Comparison of ENCODE assay signal across 31 cellular contexts in the genomic region with DNA sequence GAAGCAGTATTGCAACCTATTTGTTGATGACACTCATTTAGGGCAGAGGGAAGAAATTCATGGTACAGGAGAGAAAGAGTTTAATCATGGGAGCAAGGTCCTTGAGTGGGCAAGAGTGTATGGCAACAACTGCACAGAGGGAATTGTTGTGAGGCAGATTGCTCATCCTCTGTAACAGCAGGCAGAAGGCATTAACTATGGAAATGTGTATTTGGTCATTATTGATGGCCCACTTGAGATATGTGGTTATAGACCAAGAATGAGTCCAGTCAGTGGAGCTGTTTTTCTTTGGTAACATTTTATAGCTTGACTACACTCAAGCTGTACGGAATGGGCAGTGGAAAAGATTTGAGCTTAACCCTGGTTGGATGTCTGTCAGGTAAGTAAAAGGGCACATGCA. TPM values are rescaled to one million over a fixed set of nuclear protein-coding genes. Genes with fewer than 3 reads are reported as not detected.
"Had no signal": no experiment of that assay in that cellular context is flagged by ENCODE, and none has a peak within 500 bp of the region (broad histone marks: within the 10 kb centered on the region; RNA-seq: fewer than 3 reads in every experiment).

No MANE protein-coding gene starts in this region.

- H3K27ac ChIP-seq: breast epithelium, colonic mucosa, esophagus squamous epithelium, heart left ventricle, right lobe of liver, upper lobe of left lung had no signal

- H3K4me3 Mint-ChIP-seq: activated naive CD4-positive, alpha-beta T cell treated with anti-CD3 and anti-CD28 coated beads for 36 hours; activated naive CD8-positive, alpha-beta T cell treated with anti-CD3 and anti-CD28 coated beads, Interleukin-2, amount 10 ng/mL, durations not matched to agents 7 days and 5 days; activated T-cell treated with anti-CD3 and anti-CD28 coated beads, Interleukin-2, amount 50 U/mL, for 4 hours; effector memory CD8-positive, alpha-beta T cell; neural crest cell had no signal

- DNase-seq: activated CD4-positive, alpha-beta T cell treated with anti-CD3 and anti-CD28 coated beads for 1 hour; activated CD4-positive, alpha-beta T cell treated with anti-CD3 and anti-CD28 coated beads, Interleukin-2, amount 50 U/mL, for 1 hour; activated CD8-positive, alpha-beta memory T cell treated with anti-CD3 and anti-CD28 coated beads for 24 hours; activated CD8-positive, alpha-beta memory T cell treated with anti-CD3 and anti-CD28 coated beads, Interleukin-2, amount 50 U/mL, for 4 hours; activated naive CD4-positive, alpha-beta T cell treated with anti-CD3 and anti-CD28 coated beads for 36 hours; activated naive CD8-positive, alpha-beta T cell treated with anti-CD3 and anti-CD28 coated beads, Interleukin-2, amount 10 ng/mL, durations not matched to agents 7 days and 5 days; activated T-cell treated with anti-CD3 and anti-CD28 coated beads, Interleukin-2, amount 50 U/mL, for 4 hours; amniotic stem cell; colonic mucosa; dorsolateral prefrontal cortex; effector memory CD8-positive, alpha-beta T cell; esophagus squamous epithelium; heart left ventricle; islet precursor cell; left colon; mesenchymal stem cell; mucosa of descending colon; posterior cingulate gyrus; right lobe of liver; stimulated activated CD4-positive, alpha-beta T cell treated with anti-CD3 and anti-CD28 coated beads, Interleukin-4, amount 100 ng/mL, for 1 hour; stimulated activated naive CD4-positive, alpha-beta T cell; T-helper 1 cell; upper lobe of left lung had no signal

- H3K4me3 ChIP-seq: breast epithelium, colonic mucosa, dorsolateral prefrontal cortex, esophagus squamous epithelium, heart left ventricle, mucosa of descending colon, right lobe of liver, upper lobe of left lung had no signal

- H3K9me3 Mint-ChIP-seq: activated naive CD4-positive, alpha-beta T cell treated with anti-CD3 and anti-CD28 coated beads for 36 hours; activated naive CD8-positive, alpha-beta T cell treated with anti-CD3 and anti-CD28 coated beads, Interleukin-2, amount 10 ng/mL, durations not matched to agents 7 days and 5 days; activated T-cell treated with anti-CD3 and anti-CD28 coated beads, Interleukin-2, amount 50 U/mL, for 4 hours; effector memory CD8-positive, alpha-beta T cell; neural crest cell had no signal

- FAIRE-seq: endothelial cell of umbilical vein, TTC549 had no signal

- H3K4me1 Mint-ChIP-seq: activated naive CD8-positive, alpha-beta T cell treated with anti-CD3 and anti-CD28 coated beads, Interleukin-2, amount 10 ng/mL, durations not matched to agents 7 days and 5 days; neural crest cell had no signal

- H3K36me3 ChIP-seq: breast epithelium had no signal

- H3K9me3 ChIP-seq: breast epithelium, colonic mucosa, esophagus squamous epithelium, heart left ventricle, mucosa of descending colon, right lobe of liver, upper lobe of left lung had no signal

- H3K27me3 ChIP-seq: breast epithelium, colonic mucosa, dorsolateral prefrontal cortex, esophagus squamous epithelium, heart left ventricle, right lobe of liver, upper lobe of left lung had no signal

- H3K27me3 Mint-ChIP-seq: effector memory CD8-positive, alpha-beta T cell had no signal

- ATAC-seq: activated T-cell treated with anti-CD3 and anti-CD28 coated beads, Interleukin-2, amount 50 U/mL, for 4 hours; effector memory CD8-positive, alpha-beta T cell; heart left ventricle; left colon; mucosa of descending colon had no signal

- H3K27ac Mint-ChIP-seq: activated naive CD4-positive, alpha-beta T cell treated with anti-CD3 and anti-CD28 coated beads for 36 hours; activated naive CD8-positive, alpha-beta T cell treated with anti-CD3 and anti-CD28 coated beads, Interleukin-2, amount 10 ng/mL, durations not matched to agents 7 days and 5 days had no signal

- H3K4me1 ChIP-seq: colonic mucosa, heart left ventricle, right lobe of liver, upper lobe of left lung had no signal

RNA-seq across cellular contexts. Expression of gene FGB, which starts 28.5 kb away (rescaled TPM):
- total RNA-seq: activated naive CD4-positive, alpha-beta T cell treated with anti-CD3 and anti-CD28 coated beads for 36 hours; activated naive CD8-positive, alpha-beta T cell treated with anti-CD3 and anti-CD28 coated beads, Interleukin-2, amount 10 ng/mL, durations not matched to agents 7 days and 5 days; dorsolateral prefrontal cortex; endothelial cell of umbilical vein; esophagus squamous epithelium; fibroblast of villous mesenchyme; left colon; lower leg skin; neural crest cell; omental fat pad; subcutaneous adipose tissue had no signal
- polyA plus RNA-seq: endothelial cell of umbilical vein had no signal

RNA-seq across cellular contexts. Expression of gene DCHS2, which starts 42.7 kb away (rescaled TPM):
- total RNA-seq: activated naive CD4-positive, alpha-beta T cell treated with anti-CD3 and anti-CD28 coated beads for 36 hours; endothelial cell of umbilical vein; subcutaneous adipose tissue had no signal
- polyA plus RNA-seq: endothelial cell of umbilical vein had no signal

RNA-seq across cellular contexts. Expression of gene FGA, which starts 56.2 kb away (rescaled TPM):
- total RNA-seq: activated naive CD4-positive, alpha-beta T cell treated with anti-CD3 and anti-CD28 coated beads for 36 hours; activated naive CD8-positive, alpha-beta T cell treated with anti-CD3 and anti-CD28 coated beads, Interleukin-2, amount 10 ng/mL, durations not matched to agents 7 days and 5 days; endothelial cell of umbilical vein; esophagus squamous epithelium; fibroblast of villous mesenchyme; left colon; lower leg skin; neural crest cell; omental fat pad; subcutaneous adipose tissue had no signal
- polyA plus RNA-seq: endothelial cell of umbilical vein had no signal
